In the genomic region with DNA sequence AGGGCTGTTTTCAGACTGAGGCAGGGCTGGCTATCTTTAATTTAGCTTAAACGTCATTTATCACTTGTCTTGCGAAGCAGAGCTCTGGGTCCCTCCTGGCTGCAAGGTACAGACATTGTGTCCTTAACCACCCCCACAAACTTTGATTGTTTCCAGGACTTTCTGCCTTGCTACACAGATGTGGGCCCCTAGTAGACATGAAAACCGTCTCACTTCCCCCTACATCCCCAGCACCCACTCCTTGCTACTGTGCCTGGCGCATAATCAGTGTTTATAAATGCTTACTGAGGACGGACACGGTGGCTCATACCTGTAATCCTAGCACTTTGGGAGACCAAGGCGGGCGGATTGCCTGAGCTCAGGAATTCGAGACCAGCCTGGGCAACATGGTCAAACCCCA, we compare ENCODE assay signal across 16 cellular contexts. TPM values are rescaled to one million over a fixed set of nuclear protein-coding genes. Genes with fewer than 3 reads are reported as not detected.
DNase-seq lines count a peak whose midpoint lies in the region; ATAC-seq and TF ChIP-seq lines count a peak whose summit lies in the region.
"Had no signal": no experiment of that assay in that cellular context is flagged by ENCODE, and none has a peak within 500 bp of the region (broad histone marks: within the 10 kb centered on the region; RNA-seq: fewer than 3 reads in every experiment).

No MANE protein-coding gene starts in this region.

- 92% methylated on average over 9 of the region's 9 CpGs for WGBS in upper lobe of left lung, 2 donors

- H3K4me3 ChIP-seq in upper lobe of left lung (no peak overlapping the region), uterus (no peak overlapping the region)
- H3K4me3 ChIP-seq: hepatocyte, right atrium auricular region had no signal

- no peak for TF ChIP-seq CTCF in endothelial cell (IDR thresholded peaks at IDR 0.05; ENCODE audit: unreplicated experiment)
- no peak for TF ChIP-seq CTCF in upper lobe of left lung (IDR thresholded peaks at IDR 0.05)
- TF ChIP-seq CTCF in uterus (IDR thresholded peaks at IDR 0.05), result no peak

- H3K36me3 ChIP-seq in upper lobe of left lung (no peaks in the 10 kb centered on the region), uterus (no peaks in the 10 kb centered on the region)
- H3K36me3 ChIP-seq: right atrium auricular region had no signal

- DNase-seq in activated naive CD4-positive, alpha-beta T cell treated with anti-CD3 and anti-CD28 coated beads for 36 hours, result no peak
- DNase-seq in activated naive CD4-positive, alpha-beta T cell treated with anti-CD3 and anti-CD28 coated beads, Interleukin-2, amount 50 U/mL, for 72 hours (ENCODE audit: low spot score in 2 of 2), result no peak
- DNase-seq in SK-N-DZ (ENCODE audit: low spot score) (peak; percentile 33), endothelial cell (ENCODE audit: low spot score) (no peak), upper lobe of left lung (no peak), uterus (no peak)
- no peak for DNase-seq in stimulated activated naive B cell treated with anti-CD40 and anti-IgM and Interleukin-4, amounts not matched to agents 10 μg/mL and 1 μg/mL and 100 μg/mL, for 72 hours
- DNase-seq in stimulated activated naive CD4-positive, alpha-beta T cell treated with Interleukin-2 at 50 U/mL for 16 hours (lab: John Stamatoyannopoulos, UW), result no peak
- DNase-seq: activated CD4-positive, alpha-beta T cell treated with anti-CD3 and anti-CD28 coated beads, Interleukin-2, amount 10 ng/mL, durations not matched to agents 7 days and 5 days; MM.1S; NCI-H187; NCI-H446 treated with DMSO at 0.1 percent for 48 hours; stimulated activated CD4-positive, alpha-beta T cell treated with anti-CD3 and anti-CD28 coated beads, Interleukin-15, amount 100 ng/mL, for 24 hours; T1000 had no signal

- peaks cover 90% of the 10 kb centered on the region for H3K4me1 Mint-ChIP-seq in activated naive CD4-positive, alpha-beta T cell treated with anti-CD3 and anti-CD28 coated beads for 36 hours (ENCODE audit: low read depth)
- H3K4me1 Mint-ChIP-seq in endothelial cell (ENCODE audit: unreplicated experiment), result peaks cover 49% of the 10 kb centered on the region
- H3K4me1 Mint-ChIP-seq in stimulated activated naive B cell treated with anti-CD40 and anti-IgM and Interleukin-4, amounts not matched to agents 10 μg/mL and 1 μg/mL and 100 μg/mL, for 72 hours, result peaks cover 43 to 79% of the 10 kb centered on the region in 2 donors

- H3K27me3 Mint-ChIP-seq in activated naive CD4-positive, alpha-beta T cell treated with anti-CD3 and anti-CD28 coated beads for 36 hours (ENCODE audit: low read depth), result no peaks in the 10 kb centered on the region
- peaks cover 3% of the 10 kb centered on the region for H3K27me3 Mint-ChIP-seq in endothelial cell (ENCODE audit: unreplicated experiment)
- no peaks in the 10 kb centered on the region for H3K27me3 Mint-ChIP-seq in stimulated activated naive B cell treated with anti-CD40 and anti-IgM and Interleukin-4, amounts not matched to agents 10 μg/mL and 1 μg/mL and 100 μg/mL, for 72 hours
- H3K27me3 Mint-ChIP-seq: activated CD4-positive, alpha-beta T cell treated with anti-CD3 and anti-CD28 coated beads, Interleukin-2, amount 10 ng/mL, durations not matched to agents 7 days and 5 days had no signal

- H3K4me1 ChIP-seq in upper lobe of left lung, result peaks cover 17 to 36% (median 28%) of the 10 kb centered on the region in 4 donors
- H3K4me1 ChIP-seq in uterus, result no peaks in the 10 kb centered on the region

- H3K4me3 Mint-ChIP-seq in activated naive CD4-positive, alpha-beta T cell treated with anti-CD3 and anti-CD28 coated beads for 36 hours, result no peak overlapping the region
- H3K4me3 Mint-ChIP-seq in endothelial cell (ENCODE audit: unreplicated experiment), result no peak overlapping the region
- peak overlapping the region in 1 of 2 donors; percentile 9 for H3K4me3 Mint-ChIP-seq in stimulated activated naive B cell treated with anti-CD40 and anti-IgM and Interleukin-4, amounts not matched to agents 10 μg/mL and 1 μg/mL and 100 μg/mL, for 72 hours
- H3K4me3 Mint-ChIP-seq: activated CD4-positive, alpha-beta T cell treated with anti-CD3 and anti-CD28 coated beads, Interleukin-2, amount 10 ng/mL, durations not matched to agents 7 days and 5 days had no signal

- peak overlapping the region; percentile 5 for H3K27ac Mint-ChIP-seq in activated naive CD4-positive, alpha-beta T cell treated with anti-CD3 and anti-CD28 coated beads for 36 hours
- H3K27ac Mint-ChIP-seq in activated naive CD4-positive, alpha-beta T cell treated with anti-CD3 and anti-CD28 coated beads, Interleukin-2, amount 50 U/mL, for 72 hours, result peak overlapping the region in 1 of 2 donors; percentile 88
- peak overlapping the region; percentile 31 for H3K27ac Mint-ChIP-seq in endothelial cell (ENCODE audit: unreplicated experiment)
- peak overlapping the region; percentile 9 for H3K27ac Mint-ChIP-seq in stimulated activated naive B cell treated with anti-CD40 and anti-IgM and Interleukin-4, amounts not matched to agents 10 μg/mL and 1 μg/mL and 100 μg/mL, for 72 hours

- TF ChIP-seq POLR2A in upper lobe of left lung (IDR thresholded peaks at IDR 0.05) (no peak), uterus (IDR thresholded peaks at IDR 0.05) (no peak)

- CTCF ChIA-PET in activated naive CD4-positive, alpha-beta T cell treated with anti-CD3 and anti-CD28 coated beads for 36 hours (lab: Charles Lee), result interaction anchor here (0.7 to 0.9 kb wide), 2 partner anchors 8 to 58 kb away, joined by 3 to 6 read pairs; no protein-coding TSS in a partner anchor

- H3K9me3 Mint-ChIP-seq in activated naive CD4-positive, alpha-beta T cell treated with anti-CD3 and anti-CD28 coated beads for 36 hours, result no peaks in the 10 kb centered on the region
- H3K9me3 Mint-ChIP-seq in activated naive CD4-positive, alpha-beta T cell treated with anti-CD3 and anti-CD28 coated beads, Interleukin-2, amount 50 U/mL, for 72 hours, result no peaks in the 10 kb centered on the region
- H3K9me3 Mint-ChIP-seq in endothelial cell (ENCODE audit: unreplicated experiment), result no peaks in the 10 kb centered on the region
- H3K9me3 Mint-ChIP-seq in stimulated activated naive B cell treated with anti-CD40 and anti-IgM and Interleukin-4, amounts not matched to agents 10 μg/mL and 1 μg/mL and 100 μg/mL, for 72 hours, result no peaks in the 10 kb centered on the region

- H3K27ac ChIP-seq in upper lobe of left lung, result no peak overlapping the region
- H3K27ac ChIP-seq in uterus, result no peak overlapping the region
- H3K27ac ChIP-seq: hepatocyte, right atrium auricular region had no signal

- no peak for ATAC-seq in activated naive CD4-positive, alpha-beta T cell treated with anti-CD3 and anti-CD28 coated beads, Interleukin-2, amount 50 U/mL, for 72 hours
- ATAC-seq in stimulated activated naive B cell treated with anti-CD40 and anti-IgM and Interleukin-4, amounts not matched to agents 10 μg/mL and 1 μg/mL and 100 μg/mL, for 72 hours (replicated peaks), result peak; percentile 76 to 79
- ATAC-seq in upper lobe of left lung (ENCODE audit: low FRiP score in 2 of 2), result no peak

- H3K27me3 ChIP-seq in upper lobe of left lung (no peaks in the 10 kb centered on the region), uterus (no peaks in the 10 kb centered on the region)
- H3K27me3 ChIP-seq: hepatocyte, right atrium auricular region had no signal

- intact Hi-C loops in activated naive CD4-positive, alpha-beta T cell treated with anti-CD3 and anti-CD28 coated beads for 36 hours (cut with micrococcal nuclease), result loop anchor here (5.0 to 10.0 kb wide), 5 partner anchors 223 to 1135 kb away; a partner anchor contains a TSS
- intact Hi-C loops in uterus (cut with DNase I; ENCODE audit: low total_unique reads), result no loop called here

- no peaks in the 10 kb centered on the region for H3K9me3 ChIP-seq in upper lobe of left lung
- no peaks in the 10 kb centered on the region for H3K9me3 ChIP-seq in uterus
- H3K9me3 ChIP-seq: right atrium auricular region had no signal

- TF ChIP-seq EP300 in upper lobe of left lung (IDR thresholded peaks at IDR 0.05), result no peak

- peaks cover 5% of the 10 kb centered on the region for H3K36me3 Mint-ChIP-seq in activated naive CD4-positive, alpha-beta T cell treated with anti-CD3 and anti-CD28 coated beads for 36 hours (ENCODE audit: low read depth)
- H3K36me3 Mint-ChIP-seq in activated naive CD4-positive, alpha-beta T cell treated with anti-CD3 and anti-CD28 coated beads, Interleukin-2, amount 50 U/mL, for 72 hours, result peaks cover 0 to 10% of the 10 kb centered on the region in 2 donors
- H3K36me3 Mint-ChIP-seq in endothelial cell (ENCODE audit: low read depth, unreplicated experiment), result peaks cover 3% of the 10 kb centered on the region
- peaks cover 10 to 19% of the 10 kb centered on the region in 2 donors for H3K36me3 Mint-ChIP-seq in stimulated activated naive B cell treated with anti-CD40 and anti-IgM and Interleukin-4, amounts not matched to agents 10 μg/mL and 1 μg/mL and 100 μg/mL, for 72 hours

RNA-seq across cellular contexts. Expression of a gene that starts 54.5 kb away (rescaled TPM):
- 10 to 100 TPM; 68.0 to 74.1 TPM for total RNA-seq in activated naive CD4-positive, alpha-beta T cell treated with anti-CD3 and anti-CD28 coated beads for 36 hours
- 100 to 1,000 TPM in 1 of 2 donors, 10 to 100 TPM in 1; 87.7 to 137 TPM for total RNA-seq in activated naive CD4-positive, alpha-beta T cell treated with anti-CD3 and anti-CD28 coated beads, Interleukin-2, amount 50 U/mL, for 72 hours
- 11.1 and 12.2 TPM in 2 replicates for polyA plus RNA-seq in SK-N-DZ (2014; cell fraction: cytosol; rRNA removed)
- 7.3 and 8.2 TPM in 2 replicates for polyA plus RNA-seq in SK-N-DZ (2014; cell fraction: nucleus; rRNA removed)
- total RNA-seq in endothelial cell (ENCODE audit: unreplicated experiment) (110 TPM), upper lobe of left lung (10 to 100 TPM; 20.5 to 70.2 (median 34.4) TPM), uterus (10 to 100 TPM; 17.4 to 42.4 (median 22.0) TPM)

Comparison
In these comparisons a context has a peak if more than half of its experiments do, and no peak if none do; other contexts are left out.
1. ATAC-seq: peak in stimulated activated naive B cell treated with anti-CD40 and anti-IgM and Interleukin-4, amounts not matched to agents 10 μg/mL and 1 μg/mL and 100 μg/mL, for 72 hours (2 of 2); none in activated naive CD4-positive, alpha-beta T cell treated with anti-CD3 and anti-CD28 coated beads, Interleukin-2, amount 50 U/mL, for 72 hours (0 of 2) and upper lobe of left lung (0 of 2).